1 cellular context compared by ENCODE assay signal in the genomic region with DNA sequence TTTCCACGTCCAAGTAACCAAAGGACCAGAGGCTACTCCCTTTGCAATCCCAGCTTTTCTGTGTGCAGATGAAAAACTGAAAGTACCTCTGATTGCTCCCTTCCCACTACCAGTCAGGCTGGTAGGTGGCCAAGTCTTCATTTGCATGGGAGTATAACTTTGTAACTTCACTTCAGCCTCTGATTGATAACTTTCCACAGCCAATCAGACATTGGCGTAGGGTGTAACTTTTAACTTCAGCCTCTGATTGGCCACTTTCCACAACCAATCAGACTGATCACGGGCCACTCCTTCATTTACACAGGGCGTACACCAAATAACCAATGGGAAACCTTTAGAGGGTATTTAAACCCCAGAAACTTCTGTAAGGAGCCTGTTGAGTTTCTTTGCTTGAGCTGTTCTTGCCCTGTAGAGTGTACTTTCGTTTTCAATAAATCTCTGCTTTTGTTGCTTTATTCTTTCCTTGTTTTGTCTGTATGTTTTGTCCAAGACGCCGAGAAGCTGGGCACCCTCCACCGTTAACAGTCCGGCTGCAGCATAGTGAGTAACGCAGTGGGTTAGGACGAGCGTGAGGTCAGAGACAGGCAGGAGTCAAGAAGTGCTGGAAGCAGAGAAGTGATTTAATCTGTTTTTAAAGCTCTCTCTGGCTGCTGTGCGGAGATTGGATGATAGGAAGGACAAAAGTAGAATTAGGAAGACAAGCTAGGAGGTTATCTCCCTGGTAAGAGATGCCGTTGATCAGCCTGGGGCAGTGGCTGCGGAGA.
TF ChIP-seq lines count a peak whose summit lies in the region.

No MANE protein-coding gene starts in this region.

TF ChIP-seq in H1, 55 proteins besides CTCF, POLR2A, EP300 and RAD21:
- TF ChIP-seq BACH1 (IDR thresholded peaks at IDR 0.05; ENCODE audit: low read length) (no peak), EGR1 (IDR thresholded peaks at IDR 0.05; ENCODE audit: borderline replicate concordance, low read depth, low read length) (no peak), SIX5 (IDR thresholded peaks at IDR 0.05; ENCODE audit: low read depth, low read length) (no peak), EZH2 (IDR thresholded peaks at IDR 0.05; ENCODE audit: low read depth, low read length, severe bottlenecking) (no peak), CHD2 (IDR thresholded peaks at IDR 0.05; ENCODE audit: low read length) (peak; percentile 70), JUN (IDR thresholded peaks at IDR 0.05; ENCODE audit: low read depth, low read length) (no peak), RBBP5 (IDR thresholded peaks at IDR 0.05; ENCODE audit: borderline replicate concordance, low read depth, low read length) (no peak), NANOG (IDR thresholded peaks at IDR 0.05; ENCODE audit: insufficient read depth, low read depth, low read length, poor library complexity, severe bottlenecking) (no peak), CTBP2 (IDR thresholded peaks at IDR 0.05; ENCODE audit: borderline replicate concordance, insufficient read depth, insufficient read length, low read length) (no peak), CEBPB (IDR thresholded peaks at IDR 0.05; ENCODE audit: low read depth, low read length) (no peak), FOSL1 (IDR thresholded peaks at IDR 0.05; ENCODE audit: insufficient read depth, low read depth, low read length) (no peak), TAF1 (IDR thresholded peaks at IDR 0.05; ENCODE audit: low read depth, low read length) (peak; percentile 62), SP1 (IDR thresholded peaks at IDR 0.05; ENCODE audit: low read depth, low read length) (peak; percentile 92), GTF2F1 (IDR thresholded peaks at IDR 0.05; ENCODE audit: borderline replicate concordance, low read depth, low read length) (no peak), YY1 (IDR thresholded peaks at IDR 0.05; ENCODE audit: low read depth, low read length) (no peak), ASH2L (IDR thresholded peaks at IDR 0.05; ENCODE audit: low read length) (no peak), SRF (IDR thresholded peaks at IDR 0.05; ENCODE audit: low read depth, low read length) (no peak), RNF2 (IDR thresholded peaks at IDR 0.05; ENCODE audit: borderline replicate concordance, low read depth, low read length, missing control alignments, poor library complexity, severe bottlenecking) (no peak), CBX5 (IDR thresholded peaks at IDR 0.05; ENCODE audit: low read depth, low read length) (no peak), SP2 (IDR thresholded peaks at IDR 0.05; ENCODE audit: low read length) (peak; percentile 29; the same call in 1 of the 2 replicates), GABPA (IDR thresholded peaks at IDR 0.05; ENCODE audit: borderline replicate concordance, insufficient read depth, low read length) (no peak), KDM4A (IDR thresholded peaks at IDR 0.05; ENCODE audit: low read depth, low read length, severe bottlenecking) (no peak), TBP (IDR thresholded peaks at IDR 0.05; ENCODE audit: low read depth, low read length) (peak; percentile 88), SIRT6 (IDR thresholded peaks at IDR 0.05; ENCODE audit: low read length) (no peak), KDM5A (IDR thresholded peaks at IDR 0.05; ENCODE audit: low read length) (no peak), SIN3A (conservative IDR thresholded peaks at IDR 0.05 in 1 of 2, IDR thresholded peaks at IDR 0.05 in 1 of 2; ENCODE audit: low read depth in 1 of 2, low read length in 2 of 2) (no peak), KDM1A (IDR thresholded peaks at IDR 0.05; ENCODE audit: borderline replicate concordance, low read length) (no peak)
- TF ChIP-seq, protein P1, sequence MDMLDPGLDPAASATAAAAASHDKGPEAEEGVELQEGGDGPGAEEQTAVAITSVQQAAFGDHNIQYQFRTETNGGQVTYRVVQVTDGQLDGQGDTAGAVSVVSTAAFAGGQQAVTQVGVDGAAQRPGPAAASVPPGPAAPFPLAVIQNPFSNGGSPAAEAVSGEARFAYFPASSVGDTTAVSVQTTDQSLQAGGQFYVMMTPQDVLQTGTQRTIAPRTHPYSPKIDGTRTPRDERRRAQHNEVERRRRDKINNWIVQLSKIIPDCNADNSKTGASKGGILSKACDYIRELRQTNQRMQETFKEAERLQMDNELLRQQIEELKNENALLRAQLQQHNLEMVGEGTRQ (IDR thresholded peaks at IDR 0.05; ENCODE audit: low read length): no peak
